In genomic region chr7:114418117-114418516, GRCh38 we compare ENCODE assay signal across 1 cellular context.
TF ChIP-seq lines count a peak whose summit lies in the region.

No MANE protein-coding gene starts in this region.

TF ChIP-seq in HEK293, 187 proteins besides CTCF, POLR2A, EP300 and RAD21 (continued from another document and continues in another):
- TF ChIP-seq MYNN (tag by site-specific recombination; IDR thresholded peaks at IDR 0.05; ENCODE audit: borderline replicate concordance) (no peak), ZNF132 (tag by site-specific recombination; IDR thresholded peaks at IDR 0.05; ENCODE audit: borderline replicate concordance) (no peak), ZNF18 (tag by site-specific recombination; IDR thresholded peaks at IDR 0.05) (peak; percentile 86), ZNF146 (tag by site-specific recombination; IDR thresholded peaks at IDR 0.05) (peak; percentile 38; the same call in 1 of the 2 replicates), SP2 (tag by site-specific recombination; IDR thresholded peaks at IDR 0.05) (peak; percentile 32; the same call in 1 of the 2 replicates), ZNF704 (tag by site-specific recombination; IDR thresholded peaks at IDR 0.05) (no peak), ZNF621 (tag by site-specific recombination; IDR thresholded peaks at IDR 0.05) (no peak), ZNF629 (tag by site-specific recombination; IDR thresholded peaks at IDR 0.05) (peak; percentile 97), ZNF660 (tag by site-specific recombination; IDR thresholded peaks at IDR 0.05) (peak; percentile 51; the same call in 1 of the 2 replicates), ZNF148 (tag by site-specific recombination; IDR thresholded peaks at IDR 0.05; ENCODE audit: borderline replicate concordance) (no peak), ZNF548 (tag by site-specific recombination; IDR thresholded peaks at IDR 0.05) (no peak), ZBTB21 (tag by site-specific recombination; IDR thresholded peaks at IDR 0.05) (peak; percentile 90), ZNF398 (tag by site-specific recombination; IDR thresholded peaks at IDR 0.05) (peak; percentile 27; the same call in 1 of the 2 replicates), BCL6B (tag by site-specific recombination; IDR thresholded peaks at IDR 0.05) (peak; percentile 76), ATF2 (tag by site-specific recombination; IDR thresholded peaks at IDR 0.05; ENCODE audit: low read depth) (peak; percentile 94), ZNF280D (tag by site-specific recombination; IDR thresholded peaks at IDR 0.05) (no peak), ZBTB49 (tag by site-specific recombination; IDR thresholded peaks at IDR 0.05; ENCODE audit: low read depth) (no peak), ZSCAN4 (tag by site-specific recombination; IDR thresholded peaks at IDR 0.05) (peak; percentile 65), ZNF133 (tag by site-specific recombination; IDR thresholded peaks at IDR 0.05) (no peak), WT1 (tag by site-specific recombination; IDR thresholded peaks at IDR 0.05) (peak; percentile 88), KLF7 (tag by site-specific recombination; IDR thresholded peaks at IDR 0.05; ENCODE audit: borderline replicate concordance) (no peak), ZNF16 (tag by site-specific recombination; IDR thresholded peaks at IDR 0.05; ENCODE audit: low read depth) (no peak), ZNF175 (tag by site-specific recombination; IDR thresholded peaks at IDR 0.05) (no peak), ZBTB48 (tag by site-specific recombination; IDR thresholded peaks at IDR 0.05) (no peak), ZNF221 (tag by site-specific recombination; IDR thresholded peaks at IDR 0.05; ENCODE audit: borderline replicate concordance) (no peak), ZNF324 (tag by site-specific recombination; IDR thresholded peaks at IDR 0.05) (0 out of 2 replicates have a peak, but pooled peaks have one; percentile 74), FEZF1 (tag by site-specific recombination; IDR thresholded peaks at IDR 0.05) (peak; percentile 93), ZNF350 (tag by site-specific recombination; IDR thresholded peaks at IDR 0.05) (no peak), ZNF138 (tag by site-specific recombination; IDR thresholded peaks at IDR 0.05; ENCODE audit: borderline replicate concordance) (no peak), ZNF155 (tag by site-specific recombination; IDR thresholded peaks at IDR 0.05) (no peak), ZNF555 (tag by site-specific recombination; conservative IDR thresholded peaks at IDR 0.05) (no peak), ZNF561 (tag by site-specific recombination; IDR thresholded peaks at IDR 0.05; ENCODE audit: borderline replicate concordance) (no peak), AEBP2 (tag by site-specific recombination; IDR thresholded peaks at IDR 0.05; ENCODE audit: borderline replicate concordance) (0 out of 2 replicates have a peak, but pooled peaks have one; percentile 50), ZNF112 (tag by site-specific recombination; IDR thresholded peaks at IDR 0.05) (no peak), ZSCAN18 (tag by site-specific recombination; IDR thresholded peaks at IDR 0.05) (no peak), MZF1 (tag by site-specific recombination; IDR thresholded peaks at IDR 0.05; ENCODE audit: borderline replicate concordance) (no peak), ZNF514 (tag by site-specific recombination; IDR thresholded peaks at IDR 0.05) (no peak), GLIS2 (tag by site-specific recombination; IDR thresholded peaks at IDR 0.05) (no peak), ZNF580 (tag by site-specific recombination; IDR thresholded peaks at IDR 0.05) (peak; percentile 85)
